18 cellular contexts compared by ENCODE assay signal in the genomic region with DNA sequence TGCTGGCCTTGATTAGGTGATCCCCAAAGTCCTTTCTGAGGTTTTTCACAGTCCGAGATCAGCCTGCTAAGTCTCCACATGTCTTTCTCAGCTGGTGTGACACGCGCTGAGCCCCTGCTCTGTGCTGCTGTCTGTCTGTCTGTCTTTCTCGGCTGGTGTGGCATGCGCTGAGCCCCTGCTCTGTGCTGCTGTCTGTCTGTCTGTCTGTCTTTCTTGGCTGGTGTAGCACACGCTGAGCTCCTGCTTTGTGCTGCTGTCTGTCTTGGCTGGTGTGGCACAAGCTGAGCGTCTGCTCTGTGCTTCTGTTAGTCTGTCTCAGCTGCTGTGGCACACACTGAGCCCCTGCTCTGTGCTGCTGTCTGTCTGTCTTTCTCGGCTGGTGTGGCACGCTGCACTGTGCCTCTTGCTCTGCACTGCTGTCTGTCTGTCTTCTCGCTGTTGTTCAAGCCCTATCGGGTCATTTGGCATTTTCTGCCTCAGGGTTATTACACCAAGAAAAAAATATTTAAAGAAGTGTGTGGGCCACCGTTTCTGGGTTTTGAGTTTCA.
DNase-seq lines count a peak whose midpoint lies in the region; ATAC-seq and TF ChIP-seq lines count a peak whose summit lies in the region.
"Had no signal": no experiment of that assay in that cellular context is flagged by ENCODE, and none has a peak within 500 bp of the region (broad histone marks: within the 10 kb centered on the region; RNA-seq: fewer than 3 reads in every experiment).

No MANE protein-coding gene starts in this region.

- H3K36me3 ChIP-seq in BLaER1 treated with 17β-estradiol and CSF1 and Interleukin-3, amounts not matched to agents 10 nM and 100 nM: no peaks in the 10 kb centered on the region
- H3K36me3 ChIP-seq in endodermal cell (ENCODE audit: control insufficient read depth, insufficient read depth, low read length) (no peaks in the 10 kb centered on the region), neuronal stem cell (replicated peaks in 1 of 2; ENCODE audit: control insufficient read depth in 2 of 2, insufficient read depth in 2 of 2, low read length in 2 of 2) (no peaks in the 10 kb centered on the region)
- H3K36me3 ChIP-seq: BE2C, HAP-1 had no signal

- H4K8ac ChIP-seq in H9 (replicated peaks; ENCODE audit: insufficient read length, low read depth, low read length) (no peak overlapping the region), neuronal stem cell (ENCODE audit: low read depth, low read length) (no peak overlapping the region)

- peaks cover 5 to 11% of the 10 kb centered on the region in 2 experiments; a peak in 3 of 5 replicates for H3K9me3 Mint-ChIP-seq in H9
- peaks cover 3% of the 10 kb centered on the region for H3K9me3 Mint-ChIP-seq in endodermal cell
- H3K9me3 Mint-ChIP-seq in immature natural killer cell: peaks cover 0 to 1% (median 0%) of the 10 kb centered on the region in 6 donors
- no peaks in the 10 kb centered on the region for H3K9me3 Mint-ChIP-seq in natural killer cell

- no peaks in the 10 kb centered on the region for H3K23me2 ChIP-seq in H9 (ENCODE audit: insufficient read length, low read depth, low read length, poor library complexity, severe bottlenecking)

- H3K56ac ChIP-seq in H9 (ENCODE audit: insufficient read length, low read depth, low read length): no peak overlapping the region

- peaks cover 14 to 26% (median 17%) of the 10 kb centered on the region in 11 experiments; a peak in 20 of 22 replicates for H3K9me3 ChIP-seq in BLaER1 treated with 17β-estradiol and CSF1 and Interleukin-3, amounts not matched to agents 10 nM and 100 nM (replicated peaks in 1 of 11)
- H3K9me3 ChIP-seq in H9 (ENCODE audit: control insufficient read depth, low read depth, low read length) (no peaks in the 10 kb centered on the region), endodermal cell (ENCODE audit: control insufficient read depth, low read length) (peaks cover 6% of the 10 kb centered on the region), neuronal stem cell (replicated peaks in 1 of 2; ENCODE audit: control insufficient read depth in 2 of 2, insufficient read depth in 1 of 2, low read depth in 1 of 2, low read length in 2 of 2) (no peaks in the 10 kb centered on the region)
- H3K9me3 ChIP-seq: BE2C, HAP-1 had no signal

- H3K4me1 ChIP-seq in BLaER1 treated with 17β-estradiol and CSF1 and Interleukin-3, amounts not matched to agents 10 nM and 100 nM: peaks cover 40 to 57% (median 47%) of the 10 kb centered on the region in 10 experiments
- H3K4me1 ChIP-seq in H9 (ENCODE audit: insufficient read depth, low read length): no peaks in the 10 kb centered on the region
- H3K4me1 ChIP-seq in endodermal cell (ENCODE audit: control insufficient read depth, insufficient read depth, low read length): peaks cover 7% of the 10 kb centered on the region
- H3K4me1 ChIP-seq in neuronal stem cell (ENCODE audit: control insufficient read depth in 2 of 2, insufficient read depth in 1 of 2, low read depth in 1 of 2, low read length in 2 of 2): peaks cover 0 to 28% of the 10 kb centered on the region in 2 donors
- H3K4me1 ChIP-seq: BE2C, HAP-1 had no signal

- H3K4me3 ChIP-seq in BLaER1 treated with 17β-estradiol and CSF1 and Interleukin-3, amounts not matched to agents 10 nM and 100 nM: no peak overlapping the region
- no peak overlapping the region for H3K4me3 ChIP-seq in endodermal cell (ENCODE audit: low read length)
- peak overlapping the region in 1 of 2 donors; percentile 27 for H3K4me3 ChIP-seq in neuronal stem cell (ENCODE audit: low read length in 2 of 2)
- H3K4me3 ChIP-seq: GM12878, HAP-1 had no signal

- H2AFZ ChIP-seq in H9 (ENCODE audit: low read length) (no peak overlapping the region), neuronal stem cell (ENCODE audit: low read length) (no peak overlapping the region)

- H2BK12ac ChIP-seq in H9 (ENCODE audit: insufficient read length, low read depth, low read length) (no peak overlapping the region), neuronal stem cell (ENCODE audit: low read length) (peak overlapping the region; percentile 91)

- no peak overlapping the region for H3K4me3 Mint-ChIP-seq in H9
- no peak overlapping the region for H3K4me3 Mint-ChIP-seq in endodermal cell
- no peak overlapping the region for H3K4me3 Mint-ChIP-seq in immature natural killer cell
- H3K4me3 Mint-ChIP-seq in natural killer cell: no peak overlapping the region
- H3K4me3 Mint-ChIP-seq: CD8-positive, alpha-beta T cell had no signal

- 0 out of 2 replicates have a peak overlapping the region, but pooled peaks have one; percentile 6 for H3K14ac ChIP-seq in H9 (ENCODE audit: insufficient read depth, low read length)
- peak overlapping the region; percentile 25 for H3K14ac ChIP-seq in neuronal stem cell (ENCODE audit: low read length)

- H3K27me3 ChIP-seq in BLaER1 treated with 17β-estradiol and CSF1 and Interleukin-3, amounts not matched to agents 10 nM and 100 nM: no peaks in the 10 kb centered on the region
- H3K27me3 ChIP-seq in H9 (ENCODE audit: insufficient read depth, low read length) (no peaks in the 10 kb centered on the region), endodermal cell (ENCODE audit: control insufficient read depth, insufficient read depth, low read length, poor library complexity, severe bottlenecking) (no peaks in the 10 kb centered on the region), neuronal stem cell (ENCODE audit: control insufficient read depth in 3 of 3, insufficient read depth in 3 of 3, low read depth in 1 of 3, low read length in 3 of 3) (no peaks in the 10 kb centered on the region)

- H3K9ac ChIP-seq in BLaER1 treated with 17β-estradiol and CSF1 and Interleukin-3, amounts not matched to agents 10 nM and 100 nM: peak overlapping the region in 7 of 11 experiments; percentile 2 to 70 (median 17); a peak in 6 of 22 replicates
- H3K9ac ChIP-seq in H9 (ENCODE audit: extremely low read depth, insufficient read length, low read length) (no peak overlapping the region), endodermal cell (ENCODE audit: extremely low read depth, low read length, poor library complexity, severe bottlenecking) (no peak overlapping the region), neuronal stem cell (ENCODE audit: low read depth, low read length, poor library complexity) (no peak overlapping the region)

- H4K20me1 ChIP-seq in BLaER1 treated with 17β-estradiol and CSF1 and Interleukin-3, amounts not matched to agents 10 nM and 100 nM: peaks cover 0 to 55% (median 0%) of the 10 kb centered on the region in 11 experiments; a peak in 3 of 22 replicates
- no peaks in the 10 kb centered on the region for H4K20me1 ChIP-seq in H9 (ENCODE audit: control insufficient read depth, insufficient read depth, insufficient read length)

- H2BK20ac ChIP-seq in H9 (ENCODE audit: low read depth, low read length, poor library complexity, severe bottlenecking): no peak overlapping the region

- H2BK120ac ChIP-seq in H9 (ENCODE audit: low read depth, low read length, poor library complexity, severe bottlenecking): no peak overlapping the region
- peak overlapping the region; percentile 39 for H2BK120ac ChIP-seq in neuronal stem cell (ENCODE audit: low read depth, low read length)

- H4K5ac ChIP-seq in H9 (ENCODE audit: insufficient read length, low read depth, low read length): no peak overlapping the region

- ATAC-seq in HG02884 (IDR thresholded peaks at IDR 0.05; ENCODE audit: unreplicated experiment) (no peak), natural killer cell (no peak)
- ATAC-seq: CD8-positive, alpha-beta T cell; GM12878 had no signal

- intact Hi-C loops in natural killer cell (cut with micrococcal nuclease): no loop called here

- TF ChIP-seq CTCF in H9 (conservative IDR thresholded peaks at IDR 0.05) (no peak), endodermal cell (conservative IDR thresholded peaks at IDR 0.05) (no peak), natural killer cell (IDR thresholded peaks at IDR 0.05) (no peak)

- H2BK5ac ChIP-seq in H9 (ENCODE audit: insufficient read length, low read length) (no peak overlapping the region), neuronal stem cell (ENCODE audit: low read length) (peak overlapping the region; percentile 30)

- no peaks in the 10 kb centered on the region for H3K79me1 ChIP-seq in H9 (ENCODE audit: insufficient read depth, low read depth, low read length, poor library complexity, severe bottlenecking)
- no peaks in the 10 kb centered on the region for H3K79me1 ChIP-seq in neuronal stem cell (ENCODE audit: low read depth, low read length)

- H3K23ac ChIP-seq in H9 (ENCODE audit: insufficient read length, low read depth, low read length): no peak overlapping the region
- peak overlapping the region; percentile 74 for H3K23ac ChIP-seq in neuronal stem cell (ENCODE audit: low read depth, low read length, poor library complexity)

- peak overlapping the region in 1 of 11 experiments; percentile 14; a peak in 1 of 22 replicates for H3K27ac ChIP-seq in BLaER1 treated with 17β-estradiol and CSF1 and Interleukin-3, amounts not matched to agents 10 nM and 100 nM
- no peak overlapping the region for H3K27ac ChIP-seq in H9 (ENCODE audit: insufficient read length, low read depth, low read length)
- no peak overlapping the region for H3K27ac ChIP-seq in endodermal cell (ENCODE audit: low read depth, low read length)
- H3K27ac ChIP-seq in neuronal stem cell (replicated peaks; ENCODE audit: low read length): no peak overlapping the region

- H2AK5ac ChIP-seq in H9 (ENCODE audit: insufficient read length, low read length) (no peak overlapping the region), neuronal stem cell (ENCODE audit: low read depth, low read length) (peak overlapping the region; percentile 95)

- H4K91ac ChIP-seq in H9 (ENCODE audit: insufficient read length, low read depth, low read length) (no peak overlapping the region), neuronal stem cell (ENCODE audit: low read depth, low read length, poor library complexity) (peak overlapping the region; percentile 74)

- H2BK15ac ChIP-seq in H9 (ENCODE audit: low read depth, low read length) (no peak overlapping the region), neuronal stem cell (ENCODE audit: low read length) (peak overlapping the region; percentile 95)

- H3K36me3 Mint-ChIP-seq in H9 (ENCODE audit: insufficient read depth in 1 of 3, low read depth in 3 of 3): no peaks in the 10 kb centered on the region; a peak in 2 of 7 replicates
- H3K36me3 Mint-ChIP-seq in endodermal cell (ENCODE audit: low read depth): no peaks in the 10 kb centered on the region
- H3K36me3 Mint-ChIP-seq in immature natural killer cell: no peaks in the 10 kb centered on the region
- H3K36me3 Mint-ChIP-seq in natural killer cell: no peaks in the 10 kb centered on the region
- H3K36me3 Mint-ChIP-seq: CD8-positive, alpha-beta T cell had no signal

- WGBS in H9 (ENCODE audit: extremely low coverage, insufficient read length, low lambda C conversion rate): no CpG with 5 or more reads among the region's 12 CpGs
- WGBS in endodermal cell (ENCODE audit: insufficient coverage in 1 of 2, insufficient read length in 1 of 2), 2 experiments: 92% methylated on average over 9 to 12 of the region's 12 CpGs
- no CpG with 5 or more reads among the region's 12 CpGs for WGBS in neuronal stem cell (ENCODE audit: extremely low coverage in 2 of 2, insufficient read length in 2 of 2, insufficient replicate concordance in 1 of 2), 2 donors

- H3K18ac ChIP-seq in H9 (ENCODE audit: insufficient read length, low read depth, low read length) (no peak overlapping the region), neuronal stem cell (ENCODE audit: low read length) (peak overlapping the region; percentile 91)

- H3K27ac Mint-ChIP-seq in H9 (no peak overlapping the region), endodermal cell (no peak overlapping the region), immature natural killer cell (no peak overlapping the region), natural killer cell (no peak overlapping the region)
- H3K27ac Mint-ChIP-seq: CD8-positive, alpha-beta T cell had no signal

- no peaks in the 10 kb centered on the region for H3K79me2 ChIP-seq in H9 (ENCODE audit: insufficient read depth, low read length)

- H3K27me3 Mint-ChIP-seq in H9 (ENCODE audit: low read depth): peaks cover 3% of the 10 kb centered on the region
- H3K27me3 Mint-ChIP-seq in endodermal cell (ENCODE audit: insufficient read depth): no peaks in the 10 kb centered on the region
- peaks cover 0 to 4% (median 2%) of the 10 kb centered on the region in 3 donors for H3K27me3 Mint-ChIP-seq in immature natural killer cell (ENCODE audit: low read depth in 3 of 3)
- H3K27me3 Mint-ChIP-seq in natural killer cell (ENCODE audit: low read depth in 2 of 2): peaks cover 0 to 10% of the 10 kb centered on the region in 2 donors

- H3K4ac ChIP-seq in H9 (ENCODE audit: low read depth, low read length) (no peak overlapping the region), neuronal stem cell (ENCODE audit: low read length) (peak overlapping the region; percentile 0)

- no peak overlapping the region for H3T11ph ChIP-seq in H9 (ENCODE audit: low read length)

- H3K4me1 Mint-ChIP-seq in H9: peaks cover 4% of the 10 kb centered on the region in 2 experiments; a peak in 3 of 4 replicates
- H3K4me1 Mint-ChIP-seq in endodermal cell: peaks cover 14% of the 10 kb centered on the region
- H3K4me1 Mint-ChIP-seq in immature natural killer cell: no peaks in the 10 kb centered on the region
- H3K4me1 Mint-ChIP-seq in natural killer cell: no peaks in the 10 kb centered on the region

- no peak for DNase-seq in H9
- DNase-seq in endodermal cell: peak; percentile 25
- no peak for DNase-seq in neuronal stem cell (ENCODE audit: low spot score)
- DNase-seq in cerebellar cortex (ENCODE audit: low spot score): no peak
- no peak for DNase-seq in immature natural killer cell
- no peak for DNase-seq in natural killer cell
- DNase-seq: ACHN, BE2C, DMS 273 treated with DMSO at 0.1 percent for 48 hours, DMS53, DND-41, EL, KG1 had no signal

- peak overlapping the region; percentile 62 to 91 (median 80) for H3K4me2 ChIP-seq in BLaER1 treated with 17β-estradiol and CSF1 and Interleukin-3, amounts not matched to agents 10 nM and 100 nM
- no peak overlapping the region for H3K4me2 ChIP-seq in H9 (ENCODE audit: insufficient read depth, insufficient read length, low read length)
- no peak overlapping the region for H3K4me2 ChIP-seq in neuronal stem cell (ENCODE audit: insufficient read depth, low read length, poor library complexity, severe bottlenecking)

Comparison
In these comparisons a context has a peak if more than half of its experiments do, and no peak if none do; other contexts are left out.
1. H3K4me2 ChIP-seq: peak in BLaER1 treated with 17β-estradiol and CSF1 and Interleukin-3, amounts not matched to agents 10 nM and 100 nM (11 of 11); none in H9 (single experiment) and neuronal stem cell (single experiment).
2. H3K9ac ChIP-seq: peak in BLaER1 treated with 17β-estradiol and CSF1 and Interleukin-3, amounts not matched to agents 10 nM and 100 nM (7 of 11); none in H9 (single experiment), endodermal cell (single experiment) and neuronal stem cell (single experiment).